Comparison of ENCODE assay signal across 1 cellular context in the genomic region with DNA sequence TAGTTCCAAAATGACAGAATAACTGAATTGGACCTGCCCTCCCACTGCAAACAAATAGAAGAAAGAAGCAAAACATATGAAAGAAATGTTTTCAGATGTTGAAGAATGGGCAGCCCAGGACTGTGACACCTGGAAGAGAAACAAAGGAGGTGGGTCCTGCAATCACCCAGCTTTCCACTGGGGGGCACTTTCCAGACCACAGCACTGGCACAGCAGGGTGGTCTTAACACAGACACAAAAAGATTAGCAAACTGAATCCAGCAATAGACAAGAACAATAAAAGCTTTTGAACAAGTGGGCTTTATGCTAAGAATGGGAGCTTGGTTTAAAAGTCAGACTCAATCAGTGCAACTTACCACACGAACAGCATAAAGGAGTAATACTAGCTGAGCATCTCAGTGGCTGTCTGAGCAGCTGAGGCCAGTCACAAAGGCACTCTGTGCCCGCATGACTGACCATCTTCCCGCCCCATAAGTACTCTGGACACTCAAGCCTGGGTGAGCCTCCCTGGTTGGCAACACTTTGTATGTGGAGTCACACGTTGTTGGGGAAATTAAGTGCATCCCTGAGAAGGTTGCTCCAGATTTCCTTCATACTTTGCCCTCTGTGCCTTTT.
TF ChIP-seq lines count a peak whose summit lies in the region.

No MANE protein-coding gene starts in this region.

TF ChIP-seq in H1, 55 proteins besides CTCF, POLR2A, EP300 and RAD21:
- TF ChIP-seq CTBP2 (IDR thresholded peaks at IDR 0.05; ENCODE audit: borderline replicate concordance, insufficient read depth, insufficient read length, low read length) = no peak
- TF ChIP-seq RXRA (IDR thresholded peaks at IDR 0.05; ENCODE audit: insufficient read depth, low read depth, low read length) = no peak
- no peak for TF ChIP-seq SRF (IDR thresholded peaks at IDR 0.05; ENCODE audit: low read depth, low read length)
- TF ChIP-seq, protein P1, sequence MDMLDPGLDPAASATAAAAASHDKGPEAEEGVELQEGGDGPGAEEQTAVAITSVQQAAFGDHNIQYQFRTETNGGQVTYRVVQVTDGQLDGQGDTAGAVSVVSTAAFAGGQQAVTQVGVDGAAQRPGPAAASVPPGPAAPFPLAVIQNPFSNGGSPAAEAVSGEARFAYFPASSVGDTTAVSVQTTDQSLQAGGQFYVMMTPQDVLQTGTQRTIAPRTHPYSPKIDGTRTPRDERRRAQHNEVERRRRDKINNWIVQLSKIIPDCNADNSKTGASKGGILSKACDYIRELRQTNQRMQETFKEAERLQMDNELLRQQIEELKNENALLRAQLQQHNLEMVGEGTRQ (IDR thresholded peaks at IDR 0.05; ENCODE audit: low read length) = no peak
- no peak for TF ChIP-seq SP2 (IDR thresholded peaks at IDR 0.05; ENCODE audit: low read length)
